8 cellular contexts compared by ENCODE assay signal in genomic region chr3:152302521-152303021, GRCh38. TPM values are rescaled to one million over a fixed set of nuclear protein-coding genes. Genes with fewer than 3 reads are reported as not detected.
A peak's percentile ranks its signal among the peaks of the same experiment; 100 is the strongest.
DNase-seq lines count a peak whose midpoint lies in the region; ATAC-seq, FAIRE-seq and TF ChIP-seq lines count a peak whose summit lies in the region.

No MANE protein-coding gene starts in this region.

- no peaks in the 10 kb centered on the region for H3K27me3 Mint-ChIP-seq in CD4-positive, alpha-beta T cell
- H3K27me3 Mint-ChIP-seq in activated CD8-positive, alpha-beta T cell treated with anti-CD3 and anti-CD28 coated beads for 36 hours: no peaks in the 10 kb centered on the region

- no peak for TF ChIP-seq CTCF in CD4-positive, alpha-beta T cell (IDR thresholded peaks at IDR 0.05)
- TF ChIP-seq CTCF in activated CD8-positive, alpha-beta T cell treated with anti-CD3 and anti-CD28 coated beads for 36 hours (IDR thresholded peaks at IDR 0.05): no peak
- no peak for TF ChIP-seq CTCF in hepatocyte (IDR thresholded peaks at IDR 0.05; ENCODE audit: poor library complexity)

- no peak for FAIRE-seq in GM12892 (lab: Jason Lieb, UNC)

- TF ChIP-seq POLR2A in GM12892 (IDR thresholded peaks at IDR 0.05; ENCODE audit: low read depth, low read length): no peak

- WGBS in hepatocyte (ENCODE audit: low lambda C conversion rate, missing lambda C conversion rate): 48% methylated on average over 4 of the region's 4 CpGs

- H2AFZ ChIP-seq in hepatocyte: no peak overlapping the region

- H3K27me3 ChIP-seq in CD4-positive, alpha-beta T cell (ENCODE audit: control insufficient read depth, insufficient read depth, low read length): no peaks in the 10 kb centered on the region
- no peaks in the 10 kb centered on the region for H3K27me3 ChIP-seq in hepatocyte

- intact Hi-C loops in CD4-positive, alpha-beta T cell (cut with DNase I, micrococcal nuclease): loop anchor here (2.0 to 10.0 kb wide), 2 partner anchors 52 to 228 kb away; no protein-coding TSS in a partner anchor
- intact Hi-C loops in activated CD8-positive, alpha-beta T cell treated with anti-CD3 and anti-CD28 coated beads for 36 hours (cut with micrococcal nuclease): no loop called here

- no peaks in the 10 kb centered on the region for H4K20me1 ChIP-seq in hepatocyte (ENCODE audit: insufficient read depth, poor library complexity, severe bottlenecking)

- H3K27ac ChIP-seq in CD4-positive, alpha-beta T cell (ENCODE audit: low read depth, low read length): no peak overlapping the region
- peak overlapping the region; percentile 31 for H3K27ac ChIP-seq in hepatocyte

- peaks cover 88% of the 10 kb centered on the region for H3K79me2 ChIP-seq in hepatocyte

- ATAC-seq in CD4-positive, alpha-beta T cell (ENCODE audit: poor library complexity): peak; percentile 21
- peak; percentile 86 for ATAC-seq in GM19468 (IDR thresholded peaks at IDR 0.05; ENCODE audit: extremely low read depth, unreplicated experiment)
- peak; percentile 52 for ATAC-seq in HG03457 (IDR thresholded peaks at IDR 0.05; ENCODE audit: unreplicated experiment)
- ATAC-seq in activated CD8-positive, alpha-beta T cell treated with anti-CD3 and anti-CD28 coated beads for 36 hours: peak; percentile 11

- H3K9me3 Mint-ChIP-seq in CD4-positive, alpha-beta T cell: no peaks in the 10 kb centered on the region
- no peaks in the 10 kb centered on the region for H3K9me3 Mint-ChIP-seq in activated CD8-positive, alpha-beta T cell treated with anti-CD3 and anti-CD28 coated beads for 36 hours

- H3K4me3 ChIP-seq in hepatocyte: no peak overlapping the region

- peaks cover 82% of the 10 kb centered on the region for H3K36me3 Mint-ChIP-seq in CD4-positive, alpha-beta T cell (ENCODE audit: low read depth)
- peaks cover 58% of the 10 kb centered on the region for H3K36me3 Mint-ChIP-seq in activated CD8-positive, alpha-beta T cell treated with anti-CD3 and anti-CD28 coated beads for 36 hours (ENCODE audit: low read depth)

- H3K4me1 ChIP-seq in hepatocyte (ENCODE audit: insufficient read depth): peaks cover 37% of the 10 kb centered on the region

- H3K27ac Mint-ChIP-seq in CD4-positive, alpha-beta T cell: peak overlapping the region; percentile 92
- peak overlapping the region; percentile 87 for H3K27ac Mint-ChIP-seq in activated CD8-positive, alpha-beta T cell treated with anti-CD3 and anti-CD28 coated beads for 36 hours

- no peaks in the 10 kb centered on the region for H3K9me2 ChIP-seq in hepatocyte (replicated peaks; ENCODE audit: insufficient read depth)

- peaks cover 94% of the 10 kb centered on the region for H3K4me1 Mint-ChIP-seq in CD4-positive, alpha-beta T cell (ENCODE audit: low read depth)
- H3K4me1 Mint-ChIP-seq in activated CD8-positive, alpha-beta T cell treated with anti-CD3 and anti-CD28 coated beads for 36 hours (ENCODE audit: low read depth): peaks cover 78% of the 10 kb centered on the region

- CTCF ChIA-PET in CD4-positive, alpha-beta T cell (lab: Charles Lee): interaction anchor here (0.8 to 2.2 kb wide), 5 partner anchors 119 to 226 kb away, joined by 3 to 5 read pairs (median 4); no protein-coding TSS in a partner anchor
- CTCF ChIA-PET in activated CD8-positive, alpha-beta T cell treated with anti-CD3 and anti-CD28 coated beads for 36 hours (lab: Charles Lee): interaction anchor here (0.8 to 1.5 kb wide), 5 partner anchors 9 to 230 kb away, joined by 3 to 5 read pairs (median 3); no protein-coding TSS in a partner anchor

- peak overlapping the region; percentile 18 for H3K4me3 Mint-ChIP-seq in CD4-positive, alpha-beta T cell
- H3K4me3 Mint-ChIP-seq in activated CD8-positive, alpha-beta T cell treated with anti-CD3 and anti-CD28 coated beads for 36 hours: peak overlapping the region; percentile 51

- no peaks in the 10 kb centered on the region for H3K36me3 ChIP-seq in hepatocyte (replicated peaks; ENCODE audit: insufficient read depth, low read depth)

- no peak for DNase-seq in CD4-positive, alpha-beta T cell
- DNase-seq in activated CD8-positive, alpha-beta T cell treated with anti-CD3 and anti-CD28 coated beads for 36 hours: no peak
- DNase-seq in hepatocyte (ENCODE audit: low spot score): peak; percentile 48
- peak; percentile 58 for DNase-seq in superior temporal gyrus (ENCODE audit: extremely low spot score)
- no peak for DNase-seq in GM12892 (ENCODE audit: insufficient read length)
- no peak for DNase-seq in LoVo (ENCODE audit: low spot score)

- H3K4me2 ChIP-seq in hepatocyte: peak overlapping the region; percentile 37

- POLR2A ChIA-PET in CD4-positive, alpha-beta T cell (lab: Charles Lee): interaction anchor here (0.7 to 1.4 kb wide), 6 partner anchors 15 to 47 kb away, joined by 3 to 6 read pairs (median 4); no protein-coding TSS in a partner anchor
- POLR2A ChIA-PET in activated CD8-positive, alpha-beta T cell treated with anti-CD3 and anti-CD28 coated beads for 36 hours (lab: Charles Lee): interaction anchor here (0.7 to 4.0 kb wide), 5 partner anchors 24 to 59 kb away, joined by 3 to 26 read pairs (median 3); partner anchors contain the start of gene MBNL1

- no peaks in the 10 kb centered on the region for H3K9me3 ChIP-seq in CD4-positive, alpha-beta T cell (ENCODE audit: control insufficient read depth, low read length)
- no peaks in the 10 kb centered on the region for H3K9me3 ChIP-seq in hepatocyte (ENCODE audit: low read depth)

RNA-seq across cellular contexts. Expression of gene MBNL1, which starts 33.8 kb away (rescaled TPM):
- 100 to 1,000 TPM; 551 to 561 TPM for total RNA-seq in CD4-positive, alpha-beta T cell
- total RNA-seq in activated CD8-positive, alpha-beta T cell treated with anti-CD3 and anti-CD28 coated beads for 36 hours: 100 to 1,000 TPM; 341 to 360 TPM
- 98.5 and 104 TPM in 2 replicates for total RNA-seq in hepatocyte
- 20.5 and 27.9 TPM in 2 replicates for polyA plus RNA-seq in hepatocyte
- 140 TPM for polyA plus RNA-seq in GM12892 (2012; ENCODE audit: missing spikeins)

Comparison
In these comparisons a context has a peak if more than half of its experiments do, and no peak if none do; other contexts are left out.
1. ATAC-seq: peak in every context shown above with its lines; median percentile 86 in GM19468; 52 in HG03457; 21 in CD4-positive, alpha-beta T cell; 11 in activated CD8-positive, alpha-beta T cell treated with anti-CD3 and anti-CD28 coated beads for 36 hours.
2. DNase-seq: peak in hepatocyte (single experiment) and superior temporal gyrus (single experiment); none in CD4-positive, alpha-beta T cell (0 of 10), activated CD8-positive, alpha-beta T cell treated with anti-CD3 and anti-CD28 coated beads for 36 hours (single experiment), GM12892 (single experiment) and LoVo (single experiment).